22 cellular contexts compared by ENCODE assay signal in the genomic region with DNA sequence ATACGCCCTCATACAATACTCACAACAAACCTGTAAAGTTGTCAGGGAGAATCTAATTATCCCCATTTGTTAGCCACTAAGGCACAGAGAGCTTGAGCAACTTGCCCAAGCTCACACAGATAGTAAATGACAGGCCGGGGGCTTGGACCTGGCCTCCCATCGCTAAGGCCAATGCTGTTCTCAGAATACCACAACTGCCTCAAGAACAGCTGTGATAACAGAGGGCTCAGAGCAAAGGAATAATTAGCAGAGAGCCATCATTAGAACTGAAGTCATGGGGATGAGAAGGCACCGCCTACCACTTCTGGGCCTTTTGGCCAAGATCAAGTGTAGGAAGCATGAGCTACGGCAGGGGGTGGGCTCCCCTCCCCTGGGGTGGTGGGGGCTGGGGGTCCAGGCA.
"Had no signal": no experiment of that assay in that cellular context is flagged by ENCODE, and none has a peak within 500 bp of the region (broad histone marks: within the 10 kb centered on the region; RNA-seq: fewer than 3 reads in every experiment).

No MANE protein-coding gene starts in this region.

- H3K27ac ChIP-seq: epithelial cell of prostate, esophagus muscularis mucosa, gastrocnemius medialis, heart right ventricle, parathyroid adenoma, psoas muscle, skin epidermis, stomach, thoracic aorta, uterus had no signal

- DNase-seq: effector memory CD8-positive, alpha-beta T cell; gastrocnemius medialis; heart right ventricle; hypothalamus; kidney glomerular epithelial cell; mammary epithelial cell; psoas muscle; retina; stimulated activated CD4-positive, alpha-beta T cell treated with anti-CD3 and anti-CD28 coated beads, Interleukin-12 subunit alpha, Interleukin-12 subunit beta, amount 100 ng/mL, for 4 hours; stimulated activated naive CD4-positive, alpha-beta T cell; stomach; substantia nigra; trophoblast cell; uterus had no signal

- ATAC-seq: effector memory CD8-positive, alpha-beta T cell; gastrocnemius medialis; heart right ventricle; psoas muscle; sciatic nerve had no signal

- H3K4me3 ChIP-seq: esophagus muscularis mucosa, gastrocnemius medialis, heart right ventricle, psoas muscle, skin epidermis, stomach, thoracic aorta, uterus had no signal

- H3K9me3 Mint-ChIP-seq: effector memory CD8-positive, alpha-beta T cell; nephron had no signal

- H3K36me3 ChIP-seq: gastrocnemius medialis, thoracic aorta, uterus had no signal

- FAIRE-seq: islet of Langerhans had no signal

- H3K4me1 ChIP-seq: esophagus muscularis mucosa, parathyroid adenoma, uterus had no signal

- H3K27ac Mint-ChIP-seq: effector memory CD8-positive, alpha-beta T cell had no signal

- H3K27me3 ChIP-seq: esophagus muscularis mucosa, gastrocnemius medialis, heart right ventricle, uterus had no signal

- H3K9me3 ChIP-seq: esophagus muscularis mucosa, gastrocnemius medialis, heart right ventricle, psoas muscle, stomach, thoracic aorta, uterus had no signal
